35 cellular contexts compared by ENCODE assay signal in the genomic region with DNA sequence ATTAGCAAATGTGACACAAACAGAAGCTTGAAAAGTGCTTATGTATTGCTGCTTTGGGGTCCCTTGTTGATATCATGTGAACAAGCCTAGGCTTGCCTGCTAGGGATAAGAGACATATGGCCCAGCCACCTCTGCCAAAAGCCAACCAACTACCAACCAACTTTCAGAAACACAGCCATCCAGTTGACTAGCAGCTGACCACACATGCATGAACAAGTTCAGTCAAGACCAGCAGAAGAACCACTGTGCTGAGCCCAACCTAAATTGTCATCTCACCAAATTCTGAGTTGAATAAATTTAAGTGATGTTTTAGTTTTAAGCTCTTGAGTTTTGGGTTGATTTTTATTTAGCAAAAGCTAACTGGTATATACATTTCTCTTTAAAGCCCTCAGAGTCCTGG. TPM values are rescaled to one million over a fixed set of nuclear protein-coding genes. Genes with fewer than 3 reads are reported as not detected.
"Had no signal": no experiment of that assay in that cellular context is flagged by ENCODE, and none has a peak within 500 bp of the region (broad histone marks: within the 10 kb centered on the region; RNA-seq: fewer than 3 reads in every experiment).

No MANE protein-coding gene starts in this region.

- ATAC-seq: activated CD8-positive, alpha-beta T cell treated with anti-CD3 and anti-CD28 coated beads for 36 hours; activated T-cell treated with anti-CD3 and anti-CD28 coated beads, Interleukin-2, amount 50 U/mL, for 72 hours; activated T-helper 17 cell treated with anti-CD3 and anti-CD28 coated beads, Interleukin-2, amount 50 U/mL, for 72 hours; PC-3 had no signal

- H3K9me3 ChIP-seq: SK-N-SH had no signal

- H3K4me3 Mint-ChIP-seq: activated CD4-positive, alpha-beta T cell treated with anti-CD3 and anti-CD28 coated beads, Interleukin-2, amount 10 ng/mL, durations not matched to agents 24 days and 14 days; activated CD8-positive, alpha-beta T cell treated with anti-CD3 and anti-CD28 coated beads for 36 hours; activated naive CD8-positive, alpha-beta T cell treated with anti-CD3 and anti-CD28 coated beads for 36 hours; activated T-cell treated with anti-CD3 and anti-CD28 coated beads, Interleukin-2, amount 50 U/mL, for 72 hours; activated T-helper 17 cell treated with anti-CD3 and anti-CD28 coated beads, Interleukin-2, amount 50 U/mL, for 72 hours; T-helper 1 cell treated with Interleukin-12 subunit alpha and Interleukin-12 subunit beta and Interleukin-4 antibody, amounts not matched to agents 30 μg/mL and 1 μg/mL, for 36 hours; T-helper 2 cell treated with Interferon-gamma antibody and Interleukin-4, amounts not matched to agents 5 μg/mL and 100 μg/mL, for 36 hours had no signal

- H3K4me3 ChIP-seq: Peyer's patch, SJSA1 had no signal

- H3K36me3 Mint-ChIP-seq: activated naive CD8-positive, alpha-beta T cell treated with anti-CD3 and anti-CD28 coated beads for 36 hours had no signal

- H3K27ac Mint-ChIP-seq: activated CD4-positive, alpha-beta T cell treated with anti-CD3 and anti-CD28 coated beads, Interleukin-2, amount 10 ng/mL, durations not matched to agents 24 days and 14 days; activated CD8-positive, alpha-beta T cell treated with anti-CD3 and anti-CD28 coated beads for 36 hours; activated naive CD8-positive, alpha-beta T cell treated with anti-CD3 and anti-CD28 coated beads for 36 hours; activated T-cell treated with anti-CD3 and anti-CD28 coated beads, Interleukin-2, amount 50 U/mL, for 72 hours; activated T-helper 17 cell treated with anti-CD3 and anti-CD28 coated beads, Interleukin-2, amount 50 U/mL, for 72 hours; T-helper 1 cell treated with Interleukin-12 subunit alpha and Interleukin-12 subunit beta and Interleukin-4 antibody, amounts not matched to agents 30 μg/mL and 1 μg/mL, for 36 hours; T-helper 2 cell treated with Interferon-gamma antibody and Interleukin-4, amounts not matched to agents 5 μg/mL and 100 μg/mL, for 36 hours had no signal

- H3K4me1 Mint-ChIP-seq: activated CD4-positive, alpha-beta T cell treated with anti-CD3 and anti-CD28 coated beads, Interleukin-2, amount 10 ng/mL, durations not matched to agents 24 days and 14 days; activated naive CD8-positive, alpha-beta T cell treated with anti-CD3 and anti-CD28 coated beads for 36 hours; activated T-helper 17 cell treated with anti-CD3 and anti-CD28 coated beads, Interleukin-2, amount 50 U/mL, for 72 hours had no signal

- DNase-seq: activated CD4-positive, alpha-beta T cell treated with anti-CD3 and anti-CD28 coated beads, Interleukin-2, amount 10 ng/mL, durations not matched to agents 24 days and 14 days; activated CD4-positive, alpha-beta T cell treated with anti-CD3 and anti-CD28 coated beads, Interleukin-2, amount 50 U/mL, for 4 hours; activated CD8-positive, alpha-beta T cell treated with anti-CD3 and anti-CD28 coated beads for 36 hours; activated effector memory CD4-positive, alpha-beta T cell treated with anti-CD3 and anti-CD28 coated beads, Interleukin-2, amount 50 U/mL, for 16 hours; activated naive CD4-positive, alpha-beta T cell; activated naive CD4-positive, alpha-beta T cell treated with anti-CD3 and anti-CD28 coated beads, Interleukin-2, amount 50 U/mL, for 16 hours; activated naive CD8-positive, alpha-beta T cell treated with anti-CD3 and anti-CD28 coated beads for 36 hours; activated T-cell treated with anti-CD3 and anti-CD28 coated beads, Interleukin-2, amount 50 U/mL, for 1 hour; activated T-cell treated with anti-CD3 and anti-CD28 coated beads, Interleukin-2, amount 50 U/mL, for 72 hours; amniotic stem cell; aorta; brain microvascular endothelial cell; central memory CD4-positive, alpha-beta T cell; MM.1S; NCI-H1092 treated with DMSO at 0.1 percent for 48 hours; NCI-H1436; NCI-H187; NCI-H2029 treated with DMSO at 0.1 percent for 48 hours; NCI-H2107; NCI-H226; NCI-H446 treated with DMSO at 0.1 percent for 48 hours; NCI-H524; NK-92 treated with Interleukin-12 subunit alpha and Interleukin-12 subunit beta, amount 100 ng/mL, for 24 hours; PC-3; Peyer's patch; RPMI8226; SHP77 treated with DMSO at 0.1 percent for 48 hours; SK-N-SH had no signal

- H3K27me3 ChIP-seq: Peyer's patch, SJSA1 had no signal

- H3K36me3 ChIP-seq: brain microvascular endothelial cell, SJSA1 had no signal

- H3K4me1 ChIP-seq: Peyer's patch, SJSA1 had no signal

- H3K9ac ChIP-seq: KMS-11, SK-N-SH had no signal

- H3K27ac ChIP-seq: brain microvascular endothelial cell, KMS-11, Peyer's patch, SJSA1 had no signal

RNA-seq across cellular contexts. Expression of a gene that starts 3.5 kb away (rescaled TPM):
- total RNA-seq: activated CD4-positive, alpha-beta T cell treated with anti-CD3 and anti-CD28 coated beads, Interleukin-2, amount 10 ng/mL, durations not matched to agents 24 days and 14 days; activated CD8-positive, alpha-beta memory T cell treated with anti-CD3 and anti-CD28 coated beads for 36 hours; activated CD8-positive, alpha-beta T cell treated with anti-CD3 and anti-CD28 coated beads for 36 hours; activated naive CD8-positive, alpha-beta T cell treated with anti-CD3 and anti-CD28 coated beads for 36 hours; activated T-helper 17 cell treated with anti-CD3 and anti-CD28 coated beads, Interleukin-2, amount 50 U/mL, for 72 hours; aorta; LHCN-M2; PC-3; SJSA1 had no signal

RNA-seq across cellular contexts. Expression of a gene that starts 45.3 kb away (rescaled TPM):
- total RNA-seq: activated CD4-positive, alpha-beta T cell treated with anti-CD3 and anti-CD28 coated beads, Interleukin-2, amount 10 ng/mL, durations not matched to agents 24 days and 14 days; activated CD8-positive, alpha-beta memory T cell treated with anti-CD3 and anti-CD28 coated beads for 36 hours; activated CD8-positive, alpha-beta T cell treated with anti-CD3 and anti-CD28 coated beads for 36 hours; activated naive CD8-positive, alpha-beta T cell treated with anti-CD3 and anti-CD28 coated beads for 36 hours; activated T-cell treated with anti-CD3 and anti-CD28 coated beads, Interleukin-2, amount 50 U/mL, for 72 hours; activated T-helper 17 cell treated with anti-CD3 and anti-CD28 coated beads, Interleukin-2, amount 50 U/mL, for 72 hours; LHCN-M2; PC-3; SJSA1 had no signal
- polyA plus RNA-seq: SK-N-SH had no signal
